In genomic region chr12:113339540-113339939, GRCh38 we compare ENCODE assay signal across 10 cellular contexts.
"Had no signal": no experiment of that assay in that cellular context is flagged by ENCODE, and none has a peak within 500 bp of the region (broad histone marks: within the 10 kb centered on the region; RNA-seq: fewer than 3 reads in every experiment).

No MANE protein-coding gene starts in this region.

- H3K4me2 ChIP-seq: GM23338 had no signal

- ATAC-seq: GM23338, HCT116 had no signal

- H3K27ac ChIP-seq: GM23248 had no signal

- H3K27ac Mint-ChIP-seq: GM23338, H9, HFFc6 had no signal

- H3K4me3 Mint-ChIP-seq: GM23338, H9, HFFc6 had no signal

- DNase-seq: GM23248, GOT3, H7, H9, HCEC 1CT, HFFc6 had no signal

- H3K36me3 ChIP-seq: HAP-1 had no signal

- H2AFZ ChIP-seq: GM23248, GM23338 had no signal

- H3K4me3 ChIP-seq: GM23248, GM23338, HAP-1 had no signal

- H3K9ac ChIP-seq: GM23248 had no signal

- H3K9me3 Mint-ChIP-seq: GM23338, H9, HFFc6 had no signal

- FAIRE-seq: H1 had no signal
